In genomic region chr1:24415910-24416665, GRCh38 we compare ENCODE assay signal across 1 cellular context.
TF ChIP-seq lines count a peak whose summit lies in the region.

No MANE protein-coding gene starts in this region.

TF ChIP-seq in K562, 482 proteins besides CTCF, POLR2A, EP300 and RAD21 (continued from another document):
- TF ChIP-seq YY1 (IDR thresholded peaks at IDR 0.05; ENCODE audit: borderline replicate concordance in 1 of 3, control insufficient read depth in 1 of 3, extremely low read depth in 1 of 3, insufficient read depth in 3 of 3, insufficient read length in 1 of 3, insufficient replicate concordance in 2 of 3, low read depth in 1 of 3, low read length in 2 of 3) (peak in 1 of 3 experiments; percentile 7), CHD1 (IDR thresholded peaks at IDR 0.05; ENCODE audit: low read length) (no peak), CEBPZ (IDR thresholded peaks at IDR 0.05; ENCODE audit: borderline replicate concordance, low read depth, low read length) (no peak), NR2C1 (IDR thresholded peaks at IDR 0.05) (0 out of 2 replicates have a peak, but pooled peaks have one; percentile 15), NR2C1 (tag; IDR thresholded peaks at IDR 0.05) (no peak), AFF1 (IDR thresholded peaks at IDR 0.05; ENCODE audit: low read depth in 1 of 2, partially characterized antibody in 2 of 2) (no peak), ILF3 (IDR thresholded peaks at IDR 0.05; ENCODE audit: borderline replicate concordance) (no peak)
TF ChIP-seq in K562: peak in this region for 47.
